In the genomic region with DNA sequence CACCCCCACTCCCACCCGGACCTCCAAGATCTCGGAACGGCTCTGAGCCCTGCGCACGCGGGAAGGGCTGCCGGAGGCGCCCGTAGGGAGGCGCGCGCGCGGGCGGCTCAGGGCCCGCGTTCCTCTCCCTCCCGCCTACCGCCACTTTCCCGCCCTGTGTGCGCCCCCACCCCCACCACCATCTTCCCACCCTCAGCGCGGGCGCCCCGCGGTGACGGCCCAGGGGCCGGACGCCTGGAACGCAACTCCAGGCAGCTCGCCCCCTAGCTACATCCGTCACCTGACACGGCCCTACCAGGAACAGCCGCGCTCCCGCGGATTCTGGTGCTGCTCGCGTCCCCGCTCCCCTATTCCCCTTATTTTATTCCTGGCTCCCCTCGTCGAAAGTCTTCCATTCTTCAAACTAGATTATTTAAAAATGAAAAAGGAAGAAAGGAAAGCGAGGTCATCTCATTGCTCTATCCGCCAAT, we compare ENCODE assay signal across 8 cellular contexts. TPM values are rescaled to one million over a fixed set of nuclear protein-coding genes. Genes with fewer than 3 reads are reported as not detected.
DNase-seq lines count a peak whose midpoint lies in the region; ATAC-seq and TF ChIP-seq lines count a peak whose summit lies in the region.

A gene (plus strand): TSS at position 266 of the 470 bp plus-strand sequence.

- intact Hi-C loops in CD8-positive, alpha-beta T cell (cut with DNase I, micrococcal nuclease), result loop anchor here in 1 of 2 experiments (10.0 kb wide), 1 partner anchor 530 kb away; no protein-coding TSS in a partner anchor

- no peaks in the 10 kb centered on the region for H3K36me3 ChIP-seq in CD8-positive, alpha-beta T cell (ENCODE audit: insufficient read depth, low read length)
- H3K36me3 ChIP-seq in neutrophil, result no peaks in the 10 kb centered on the region

- peaks cover 10% of the 10 kb centered on the region for H3K4me1 ChIP-seq in CD8-positive, alpha-beta T cell (ENCODE audit: insufficient read depth, low read length)
- H3K4me1 ChIP-seq in neutrophil (ENCODE audit: control insufficient read depth in 1 of 2, insufficient read depth in 1 of 2, low read depth in 1 of 2, low read length in 1 of 2), result peaks cover 22 to 30% of the 10 kb centered on the region in 2 experiments

- peaks cover 28% of the 10 kb centered on the region for H3K27me3 Mint-ChIP-seq in CD8-positive, alpha-beta T cell (ENCODE audit: low read depth)

- peaks cover 5% of the 10 kb centered on the region for H3K36me3 Mint-ChIP-seq in CD8-positive, alpha-beta T cell

- TF ChIP-seq CTCF in CD8-positive, alpha-beta T cell (IDR thresholded peaks at IDR 0.05), result no peak
- no peak for TF ChIP-seq CTCF in neutrophil (IDR thresholded peaks at IDR 0.05)

- H3K27ac Mint-ChIP-seq in CD8-positive, alpha-beta T cell, result peak within 1 kb of the TSS; percentile 91

- POLR2A ChIA-PET in CD8-positive, alpha-beta T cell (lab: Charles Lee), result interaction anchor here (0.5 kb wide), 1 partner anchor 454 kb away, joined by 4 read pairs; no protein-coding TSS in a partner anchor

- no peaks in the 10 kb centered on the region for H3K9me3 ChIP-seq in CD8-positive, alpha-beta T cell (ENCODE audit: low read length)
- H3K9me3 ChIP-seq in neutrophil, result no peaks in the 10 kb centered on the region

- peaks cover 18% of the 10 kb centered on the region for H3K27me3 ChIP-seq in CD8-positive, alpha-beta T cell (ENCODE audit: insufficient read depth, low read length)
- peaks cover 95% of the 10 kb centered on the region for H3K27me3 ChIP-seq in neutrophil

- H3K9me3 Mint-ChIP-seq in CD8-positive, alpha-beta T cell, result no peaks in the 10 kb centered on the region

- peaks cover 14% of the 10 kb centered on the region for H3K4me1 Mint-ChIP-seq in CD8-positive, alpha-beta T cell (ENCODE audit: low read depth)

- DNase-seq in CD8-positive, alpha-beta T cell, result peak in 4 of 7 experiments; percentile 30 to 55 (median 42)
- peak; percentile 93 for DNase-seq in NCI-H446 treated with DMSO at 0.1 percent for 48 hours (lab: John Stamatoyannopoulos, UW)
- peak; percentile 56 to 62 for DNase-seq in activated T-cell treated with anti-CD3 and anti-CD28 coated beads, Interleukin-2, amount 50 U/mL, for 48 hours
- DNase-seq in foreskin melanocyte, result peak; percentile 66
- DNase-seq in glomerular visceral epithelial cell (ENCODE audit: extremely low spot score), result no peak

- peak within 1 kb of the TSS; percentile 75 for H3K27ac ChIP-seq in CD8-positive, alpha-beta T cell (ENCODE audit: low read depth, low read length)
- peak within 1 kb of the TSS; percentile 70 for H3K27ac ChIP-seq in neutrophil

- peak; percentile 43 for ATAC-seq in CD8-positive, alpha-beta T cell
- ATAC-seq in GM19324 (IDR thresholded peaks at IDR 0.05; ENCODE audit: low FRiP score, unreplicated experiment), result peak; percentile 56
- ATAC-seq in HG03196 (IDR thresholded peaks at IDR 0.05; ENCODE audit: unreplicated experiment), result peak; percentile 50

- peak within 1 kb of the TSS; percentile 96 for H3K4me3 Mint-ChIP-seq in CD8-positive, alpha-beta T cell

- H3K4me3 ChIP-seq in CD8-positive, alpha-beta T cell (ENCODE audit: low read depth, low read length), result peak within 1 kb of the TSS; percentile 96
- H3K4me3 ChIP-seq in neutrophil (ENCODE audit: low read depth in 1 of 2, low read length in 1 of 2), result peak within 1 kb of the TSS; percentile 71 to 79

- CTCF ChIA-PET in CD8-positive, alpha-beta T cell (lab: Charles Lee), result interaction anchor here (1.0 to 7.5 kb wide), 2 partner anchors 15 to 43 kb away, joined by 4 to 43 read pairs; a partner anchor contains a TSS

RNA-seq across cellular contexts. Expression of the gene that starts here (rescaled TPM):
- under 1 TPM in 1 of 2 experiments, not detected in 1; 0.71 TPM for total RNA-seq in CD8-positive, alpha-beta T cell

Comparison
In these comparisons a context has a peak if more than half of its experiments do, and no peak if none do; other contexts are left out.
1. Peak in DNase-seq, ATAC-seq, H3K4me3 ChIP-seq and H3K27ac ChIP-seq in CD8-positive, alpha-beta T cell; RNA of the gene not detected or under 1 TPM.